In genomic region chr4:124711469-124712416, GRCh38 we compare ENCODE assay signal across 7 cellular contexts. TPM values are rescaled to one million over a fixed set of nuclear protein-coding genes. Genes with fewer than 3 reads are reported as not detected.
DNase-seq lines count a peak whose midpoint lies in the region; ATAC-seq, FAIRE-seq and TF ChIP-seq lines count a peak whose summit lies in the region.

No MANE protein-coding gene starts in this region.

- TF ChIP-seq CTCF in K562 (IDR thresholded peaks at IDR 0.05 in 2 of 3, conservative IDR thresholded peaks at IDR 0.05 in 1 of 3; ENCODE audit: insufficient read depth in 2 of 3, low read depth in 1 of 3, low read length in 3 of 3): peak in 2 of 3 experiments; percentile 34 to 51; a peak in 4 of 6 replicates

- H3K27ac ChIP-seq in K562 (ENCODE audit: extremely low read depth, low read depth, low read length) (peak overlapping the region; percentile 87), rectal smooth muscle tissue (ENCODE audit: low read depth, low read length) (peak overlapping the region; percentile 96)

- POLR2A ChIA-PET in K562 (lab: Yijun Ruan, JAX): no interaction called here

- H3K9me1 ChIP-seq in K562 (ENCODE audit: control insufficient read depth, insufficient read depth, low read length): no peaks in the 10 kb centered on the region

- H3K4me2 ChIP-seq in K562 (ENCODE audit: insufficient read depth, low read length): peak overlapping the region; percentile 82

- no peaks in the 10 kb centered on the region for H4K20me1 ChIP-seq in K562 (replicated peaks; ENCODE audit: control insufficient read depth, insufficient read depth, low read length)

- peak overlapping the region; percentile 78 for H3K4me3 ChIP-seq in K562
- peak overlapping the region; percentile 84 for H3K4me3 ChIP-seq in rectal smooth muscle tissue (ENCODE audit: low read length)

- H3K36me3 ChIP-seq in ES-I3 (ENCODE audit: insufficient read depth, low read length) (no peaks in the 10 kb centered on the region), K562 (ENCODE audit: control insufficient read depth, insufficient read depth, low read length) (peaks cover 7% of the 10 kb centered on the region), rectal smooth muscle tissue (ENCODE audit: control insufficient read depth, insufficient read depth, low read length) (no peaks in the 10 kb centered on the region)

- 1% methylated on average over 21 of the region's 38 CpGs for WGBS in K562 (ENCODE audit: insufficient coverage, low coverage, missing lambda C conversion rate)

- peaks cover 53% of the 10 kb centered on the region for H3K79me2 ChIP-seq in K562 (ENCODE audit: control insufficient read depth, insufficient read depth, low read length)

- peak; percentile 24 to 25; a peak in 3 of 4 replicates for TF ChIP-seq RAD21 in K562 (CRISPR knock-in tag; conservative IDR thresholded peaks at IDR 0.05 in 1 of 2, IDR thresholded peaks at IDR 0.05 in 1 of 2)

- no peak; the same call in 1 of the 2 replicates for TF ChIP-seq EP300 in K562 (IDR thresholded peaks at IDR 0.05; ENCODE audit: low read length)

- DNase-seq in HK-2 (ENCODE audit: unreplicated experiment) (peak; percentile 84), NOMO-1 treated with DMSO at 0.1 percent for 48 hours (lab: John Stamatoyannopoulos, UW; ENCODE audit: unreplicated experiment) (peak; percentile 87), K562 (ENCODE audit: extremely low read depth in 1 of 4, low spot score in 3 of 4) (peak; percentile 65 to 77 (median 68)), hypothalamus (lab: John Stamatoyannopoulos, UW) (peak in 41 of 51 donors; percentile 4 to 80 (median 45))

- no peaks in the 10 kb centered on the region for H3K27me3 ChIP-seq in K562 (ENCODE audit: control insufficient read depth in 2 of 2, insufficient read depth in 2 of 2, low read length in 2 of 2)
- H3K27me3 ChIP-seq in rectal smooth muscle tissue (ENCODE audit: control insufficient read depth, insufficient read depth, low read length): no peaks in the 10 kb centered on the region

- peak overlapping the region; percentile 82 for H3K9ac ChIP-seq in ES-I3 (ENCODE audit: low read depth, low read length)
- H3K9ac ChIP-seq in K562 (ENCODE audit: insufficient read depth in 1 of 2, low read depth in 2 of 2, low read length in 2 of 2): peak overlapping the region; percentile 71 to 96
- H3K9ac ChIP-seq in rectal smooth muscle tissue (ENCODE audit: low read length): no peak overlapping the region

- in situ Hi-C loops in K562 (cut with MboI): no loop called here

- CTCF ChIA-PET in K562 (lab: Yijun Ruan, JAX; ENCODE audit: low intra/inter-chr PET ratio): no interaction called here

- FAIRE-seq in K562 (lab: Jason Lieb, UNC): peak; percentile 82

- TF ChIP-seq POLR2A in K562 (conservative IDR thresholded peaks at IDR 0.05): no peak; the same call in 1 of the 2 replicates

- H2AFZ ChIP-seq in K562 (ENCODE audit: low read depth, low read length): peak overlapping the region; percentile 81

- peaks cover 14% of the 10 kb centered on the region; the same call in 1 of the 2 replicates for H3K4me1 ChIP-seq in ES-I3 (ENCODE audit: insufficient read depth, low read length)
- H3K4me1 ChIP-seq in K562 (replicated peaks in 1 of 2; ENCODE audit: control insufficient read depth in 2 of 2, insufficient read depth in 2 of 2, low read length in 2 of 2): peaks cover 9 to 10% of the 10 kb centered on the region in 2 experiments
- peaks cover 12% of the 10 kb centered on the region for H3K4me1 ChIP-seq in rectal smooth muscle tissue (ENCODE audit: control insufficient read depth, insufficient read depth, low read length)

- no peaks in the 10 kb centered on the region for H3K9me3 ChIP-seq in ES-I3 (ENCODE audit: control insufficient read depth, insufficient read depth, low read length)
- H3K9me3 ChIP-seq in K562 (replicated peaks; ENCODE audit: control insufficient read depth, insufficient read depth, low read depth, low read length): no peaks in the 10 kb centered on the region

- no TSS peak for BruUV-seq in K562 (replicated peaks; lab: Mats Ljungman, UMichigan)

- intact Hi-C loops in K562 (cut with micrococcal nuclease): loop anchor here (5.0 to 10.0 kb wide), 4 partner anchors 117 to 573 kb away; no protein-coding TSS in a partner anchor

- ATAC-seq in GM21367 (IDR thresholded peaks at IDR 0.05; ENCODE audit: unreplicated experiment): peak; percentile 27
- peak; percentile 73 for ATAC-seq in K562

TF ChIP-seq in K562, 482 proteins besides CTCF, POLR2A, EP300 and RAD21 (continues in another document):
- TF ChIP-seq LEF1 (IDR thresholded peaks at IDR 0.05) (no peak), RB1 (IDR thresholded peaks at IDR 0.05; ENCODE audit: low read depth) (0 out of 2 replicates have a peak, but pooled peaks have one; percentile 3), MYNN (IDR thresholded peaks at IDR 0.05) (no peak), MYNN (CRISPR knock-in tag; IDR thresholded peaks at IDR 0.05) (no peak), MAFK (IDR thresholded peaks at IDR 0.05; ENCODE audit: low read length) (no peak), ATF1 (CRISPR knock-in tag; IDR thresholded peaks at IDR 0.05) (no peak), ATF1 (tag; IDR thresholded peaks at IDR 0.05) (no peak), GATA2 (CRISPR knock-in tag; IDR thresholded peaks at IDR 0.05) (no peak), MAFG (tag; conservative IDR thresholded peaks at IDR 0.05) (no peak), NFE2 (IDR thresholded peaks at IDR 0.05; ENCODE audit: low read depth) (no peak), RBM34 (IDR thresholded peaks at IDR 0.05; ENCODE audit: borderline replicate concordance, insufficient read depth, low read length) (no peak), ARID1B (IDR thresholded peaks at IDR 0.05) (no peak; the same call in 1 of the 2 replicates), PBX2 (CRISPR knock-in tag; IDR thresholded peaks at IDR 0.05; ENCODE audit: low read depth) (no peak), PBX2 (tag; conservative IDR thresholded peaks at IDR 0.05; ENCODE audit: low read depth) (0 out of 2 replicates have a peak, but pooled peaks have one; percentile 9), TFE3 (CRISPR knock-in tag; IDR thresholded peaks at IDR 0.05) (no peak), TFAM (CRISPR knock-in tag; conservative IDR thresholded peaks at IDR 0.05) (no peak), FUS (optimal IDR thresholded peaks at IDR 0.05; ENCODE audit: low read depth, low read length) (no peak), PML (IDR thresholded peaks at IDR 0.05; ENCODE audit: low read length) (no peak), ETV6 (IDR thresholded peaks at IDR 0.05; ENCODE audit: borderline replicate concordance in 1 of 2, low read depth in 2 of 2, low read length in 1 of 2) (no peak), ETV6 (CRISPR knock-in tag; IDR thresholded peaks at IDR 0.05; ENCODE audit: borderline replicate concordance) (no peak), ZNF695 (CRISPR knock-in tag; IDR thresholded peaks at IDR 0.05) (no peak), TRIM24 (IDR thresholded peaks at IDR 0.05) (no peak)

RNA-seq across cellular contexts. Expression of gene ANKRD50, which starts 0.8 kb away (rescaled TPM):
- total RNA-seq in K562 (2011; cell fraction: chromatin; rRNA removed; ENCODE audit: low replicate concordance): 5.9 and 20.5 TPM in 2 replicates
- total RNA-seq in K562 (2011; cell fraction: nucleolus; rRNA removed): 4.0 and 5.9 TPM in 2 replicates
- total RNA-seq in K562 (2011; cell fraction: nucleoplasm; rRNA removed): 8.0 and 10.3 TPM in 2 replicates
- total RNA-seq in K562 (2014; rRNA removed) (5.0 and 5.2 TPM in 2 replicates), K562 (2014; rRNA removed; fragmentation: Illumina TruSeq; extraction: Trizol) (6.7 and 7.1 TPM in 2 replicates), K562 (2015; rRNA removed; fragmentation: Illumina TruSeq; extraction: Trizol) (7.8 TPM in 2 replicates), K562 (2021) (7.5 and 8.0 TPM in 2 replicates)
- polyA plus RNA-seq in K562 (2011; rRNA removed) (6.2 TPM in 2 replicates), K562 (2014; fragmentation: Illumina TruSeq; extraction: Trizol) (5.6 and 6.3 TPM in 2 replicates), K562 (2014; fragmentation: Nextera tagmentation; extraction: Ambion mirVana) (1 to 10 TPM; 2.0 TPM), K562 (2014; rRNA removed) (3.7 and 3.9 TPM in 2 replicates)
- 1.4 and 3.5 TPM in 2 replicates for polyA plus RNA-seq in K562 (2011; cell fraction: cytosol; rRNA removed)
- 4.7 and 6.6 TPM in 2 replicates for polyA plus RNA-seq in K562 (2011; cell fraction: nucleus; rRNA removed)
- 4.3 and 5.9 TPM in 2 replicates for polyA plus RNA-seq in K562 (2012)
- polyA minus RNA-seq in K562 (2011; rRNA and poly(A)+ RNA removed): 43.3 and 50.5 TPM in 2 replicates
- polyA minus RNA-seq in K562 (2011; cell fraction: cytosol; rRNA and poly(A)+ RNA removed): 9.6 and 10.3 TPM in 2 replicates
- 12.1 and 28.3 TPM in 2 replicates for polyA minus RNA-seq in K562 (2011; cell fraction: nucleus; rRNA and poly(A)+ RNA removed)

Comparison
In these comparisons a context has a peak if more than half of its experiments do, and no peak if none do; other contexts are left out.
1. Peak in every context shown above with its lines: DNase-seq, ATAC-seq, H3K4me3 ChIP-seq and H3K27ac ChIP-seq.